In genomic region chr22:18060646-18061620, GRCh38 we compare ENCODE assay signal across 14 cellular contexts. TPM values are rescaled to one million over a fixed set of nuclear protein-coding genes. Genes with fewer than 3 reads are reported as not detected.
DNase-seq lines count a peak whose midpoint lies in the region; ATAC-seq and TF ChIP-seq lines count a peak whose summit lies in the region.
"Had no signal": no experiment of that assay in that cellular context is flagged by ENCODE, and none has a peak within 500 bp of the region (broad histone marks: within the 10 kb centered on the region; RNA-seq: fewer than 3 reads in every experiment).

No MANE protein-coding gene starts in this region.

- H3K4me3 Mint-ChIP-seq in osteocyte (ENCODE audit: unreplicated experiment) = no peak overlapping the region
- H3K4me3 Mint-ChIP-seq: IgD-negative memory B cell had no signal

- in situ Hi-C loops in Caki2 (cut with HindIII; ENCODE audit: low pct_unique_long_range_greater_than_20kb, low sequenced_read_pairs) = no loop called here

- H3K4me3 ChIP-seq in fibroblast of lung (replicated peaks in 1 of 4; ENCODE audit: control extremely low read depth in 1 of 4, insufficient read depth in 1 of 4, low read depth in 3 of 4, low read length in 4 of 4) = no peak overlapping the region
- no peak overlapping the region for H3K4me3 ChIP-seq in WERI-Rb-1 (ENCODE audit: low read depth, low read length)
- no peak overlapping the region for H3K4me3 ChIP-seq in aorta (ENCODE audit: low read length in 2 of 2)
- H3K4me3 ChIP-seq: BLaER1 treated with 17β-estradiol and CSF1 and Interleukin-3, amounts not matched to agents 10 nM and 100 nM; ovary had no signal

- H4K20me1 ChIP-seq in fibroblast of lung (ENCODE audit: control insufficient read depth, extremely low read depth, insufficient read depth, low read length) = no peaks in the 10 kb centered on the region
- H4K20me1 ChIP-seq: BLaER1 treated with 17β-estradiol and CSF1 and Interleukin-3, amounts not matched to agents 10 nM and 100 nM had no signal

- H3K79me2 ChIP-seq in fibroblast of lung (ENCODE audit: control insufficient read depth, insufficient read depth, low read length) = no peaks in the 10 kb centered on the region

- H3K27ac Mint-ChIP-seq in osteocyte (ENCODE audit: unreplicated experiment) = peak overlapping the region; percentile 80

- WGBS in aorta, 2 donors = 50 to 51% methylated on average over 13 of the region's 13 CpGs

- no peak overlapping the region for H3K9ac ChIP-seq in fibroblast of lung (ENCODE audit: insufficient read depth, low read length)
- H3K9ac ChIP-seq: BLaER1 treated with 17β-estradiol and CSF1 and Interleukin-3, amounts not matched to agents 10 nM and 100 nM had no signal

- no peaks in the 10 kb centered on the region for H3K9me3 Mint-ChIP-seq in osteocyte (ENCODE audit: unreplicated experiment)
- H3K9me3 Mint-ChIP-seq: IgD-negative memory B cell had no signal

- H3K4me1 ChIP-seq in fibroblast of lung (ENCODE audit: control insufficient read depth, extremely low read depth, insufficient read depth, low read length) (peaks cover 24% of the 10 kb centered on the region), aorta (ENCODE audit: control insufficient read depth in 1 of 2, insufficient read depth in 2 of 2, low read length in 2 of 2) (peaks cover 2 to 3% of the 10 kb centered on the region in 2 donors)

- no peaks in the 10 kb centered on the region for H3K36me3 Mint-ChIP-seq in osteocyte (ENCODE audit: unreplicated experiment)

- H3K4me1 Mint-ChIP-seq in osteocyte (ENCODE audit: unreplicated experiment) = peaks cover 54% of the 10 kb centered on the region

- H3K4me2 ChIP-seq in fibroblast of lung (ENCODE audit: extremely low read depth, insufficient read depth, low read length) = no peak overlapping the region
- H3K4me2 ChIP-seq: BLaER1 treated with 17β-estradiol and CSF1 and Interleukin-3, amounts not matched to agents 10 nM and 100 nM had no signal

- DNase-seq in Caki2 (ENCODE audit: low read depth) (peak; percentile 93), RKO (ENCODE audit: low spot score) (peak; percentile 36), fibroblast of lung (ENCODE audit: low read depth in 2 of 2) (peak; percentile 50 to 78), osteocyte (ENCODE audit: extremely low spot score, unreplicated experiment) (no peak), UCSD-AML1 (lab: John Stamatoyannopoulos, UW; ENCODE audit: unreplicated experiment) (no peak), WERI-Rb-1 (no peak), aorta (no peak), RPMI8226 (no peak)
- DNase-seq: foreskin melanocyte; NCI-H524; ovary; stimulated activated CD8-positive, alpha-beta memory T cell treated with anti-CD3 and anti-CD28 coated beads, Interleukin-4, amount 100 ng/mL, for 48 hours had no signal

- ATAC-seq in aorta (ENCODE audit: low FRiP score) = no peak

- H3K36me3 ChIP-seq in fibroblast of lung (ENCODE audit: control insufficient read depth, insufficient read depth, low read length) = no peaks in the 10 kb centered on the region
- no peaks in the 10 kb centered on the region for H3K36me3 ChIP-seq in WERI-Rb-1
- no peaks in the 10 kb centered on the region for H3K36me3 ChIP-seq in aorta (ENCODE audit: control insufficient read depth in 1 of 2, insufficient read depth in 2 of 2, low read length in 1 of 2)
- H3K36me3 ChIP-seq: BLaER1 treated with 17β-estradiol and CSF1 and Interleukin-3, amounts not matched to agents 10 nM and 100 nM; ovary had no signal

- H3K9me3 ChIP-seq in fibroblast of lung (ENCODE audit: control insufficient read depth, insufficient read depth, low read depth, low read length) (no peaks in the 10 kb centered on the region), WERI-Rb-1 (ENCODE audit: severe bottlenecking) (no peaks in the 10 kb centered on the region), aorta (ENCODE audit: control insufficient read depth, low read length) (no peaks in the 10 kb centered on the region)
- H3K9me3 ChIP-seq: ovary had no signal

- H2AFZ ChIP-seq in fibroblast of lung (ENCODE audit: low read length) = no peak overlapping the region

- peaks cover 4% of the 10 kb centered on the region for H3K27me3 Mint-ChIP-seq in osteocyte (ENCODE audit: unreplicated experiment)
- H3K27me3 Mint-ChIP-seq: IgD-negative memory B cell had no signal

- intact Hi-C loops in aorta (cut with DNase I) = no loop called here

- peak overlapping the region; percentile 21 for H3K27ac ChIP-seq in fibroblast of lung (ENCODE audit: insufficient read depth, low read length)
- no peak overlapping the region for H3K27ac ChIP-seq in WERI-Rb-1
- H3K27ac ChIP-seq in aorta (ENCODE audit: low read depth in 1 of 2, low read length in 2 of 2) = peak overlapping the region in 1 of 2 donors; percentile 47
- H3K27ac ChIP-seq: BLaER1 treated with 17β-estradiol and CSF1 and Interleukin-3, amounts not matched to agents 10 nM and 100 nM; ovary had no signal

- H3K27me3 ChIP-seq in fibroblast of lung (ENCODE audit: control insufficient read depth, insufficient read depth, low read length) (peaks cover 3% of the 10 kb centered on the region), WERI-Rb-1 (ENCODE audit: insufficient read depth, low read depth, severe bottlenecking) (no peaks in the 10 kb centered on the region), aorta (ENCODE audit: control insufficient read depth in 1 of 2, insufficient read depth in 2 of 2, low read length in 1 of 2) (no peaks in the 10 kb centered on the region)
- H3K27me3 ChIP-seq: ovary had no signal

- TF ChIP-seq CTCF in fibroblast of lung (conservative IDR thresholded peaks at IDR 0.05 in 1 of 2, IDR thresholded peaks at IDR 0.05 in 1 of 2; ENCODE audit: low read depth in 1 of 2, low read length in 2 of 2) = no peak
- TF ChIP-seq CTCF in osteocyte (IDR thresholded peaks at IDR 0.05) = no peak
- TF ChIP-seq CTCF in WERI-Rb-1 (IDR thresholded peaks at IDR 0.05; ENCODE audit: low read depth, low read length) = no peak

RNA-seq across cellular contexts. Expression of gene PEX26, which starts 16.9 kb away (rescaled TPM):
- total RNA-seq in Caki2 (2014; rRNA removed; shearing (Covaris generic); ENCODE audit: low replicate concordance) = 12.2 and 15.9 TPM in 2 replicates
- total RNA-seq in fibroblast of lung = 7.4 and 13.2 TPM in 2 replicates
- 14.5 and 21.0 TPM in 2 replicates for polyA plus RNA-seq in fibroblast of lung
- polyA plus RNA-seq in fibroblast of lung (2012) = 23.9 and 28.2 TPM in 2 replicates
- polyA minus RNA-seq in fibroblast of lung (ENCODE audit: low replicate concordance) = 74.8 and 81.1 TPM in 2 replicates
- total RNA-seq in osteocyte = 43.3 and 43.5 TPM in 2 replicates
- 10 to 100 TPM; 28.5 to 34.1 TPM for total RNA-seq in aorta
- 10 to 100 TPM; 10.9 to 14.5 TPM for polyA plus RNA-seq in aorta

RNA-seq across cellular contexts. Expression of gene MICAL3, which starts 36.6 kb away (rescaled TPM):
- total RNA-seq in Caki2 (2014; rRNA removed; shearing (Covaris generic); ENCODE audit: low replicate concordance) = 12.3 and 14.5 TPM in 2 replicates
- 12.1 and 22.6 TPM in 2 replicates for total RNA-seq in fibroblast of lung
- 10.8 and 19.2 TPM in 2 replicates for polyA plus RNA-seq in fibroblast of lung
- polyA plus RNA-seq in fibroblast of lung (2012) = 15.0 and 18.4 TPM in 2 replicates
- polyA minus RNA-seq in fibroblast of lung (ENCODE audit: low replicate concordance) = 33.1 and 45.2 TPM in 2 replicates
- 44.2 and 47.9 TPM in 2 replicates for total RNA-seq in osteocyte
- 100 to 1,000 TPM; 114 to 123 TPM for total RNA-seq in aorta
- polyA plus RNA-seq in aorta = 10 to 100 TPM in 1 of 2 donors, 1 to 10 TPM in 1; 3.9 to 15.0 TPM

RNA-seq across cellular contexts. Expression of gene TUBA8, which starts 49.7 kb away (rescaled TPM):
- 2.4 and 6.1 TPM in 2 replicates for total RNA-seq in Caki2 (2014; rRNA removed; shearing (Covaris generic); ENCODE audit: low replicate concordance)
- total RNA-seq in fibroblast of lung = 0.51 and 0.83 TPM in 2 replicates
- 0.60 and 3.9 TPM in 2 replicates for polyA plus RNA-seq in fibroblast of lung
- 0.20 and 2.3 TPM in 2 replicates for polyA plus RNA-seq in fibroblast of lung (2012)
- 0.59 and 2.7 TPM in 2 replicates for polyA minus RNA-seq in fibroblast of lung (ENCODE audit: low replicate concordance)
- total RNA-seq in osteocyte = 1.8 TPM in 2 replicates
- 1 to 10 TPM; 2.6 to 3.1 TPM for total RNA-seq in aorta
- polyA plus RNA-seq in aorta = 1 to 10 TPM; 1.6 to 2.7 TPM

Comparison
In these comparisons a context has a peak if more than half of its experiments do, and no peak if none do; other contexts are left out.
1. DNase-seq: peak in Caki2 (single experiment), RKO (single experiment) and fibroblast of lung (2 of 2); none in osteocyte (single experiment), UCSD-AML1 (single experiment), WERI-Rb-1 (single experiment), aorta (0 of 2) and RPMI8226 (single experiment).